8 cellular contexts compared by ENCODE assay signal in genomic region chr19:18440421-18440877, GRCh38.
DNase-seq lines count a peak whose midpoint lies in the region; ATAC-seq lines count a peak whose summit lies in the region.

No MANE protein-coding gene starts in this region.

- peaks cover 4% of the 10 kb centered on the region for H3K9me3 Mint-ChIP-seq in memory B cell

- H3K36me3 Mint-ChIP-seq in memory B cell = peaks cover 4% of the 10 kb centered on the region

- H3K27ac Mint-ChIP-seq in memory B cell = no peak overlapping the region

- H3K27me3 Mint-ChIP-seq in memory B cell = no peaks in the 10 kb centered on the region

- ATAC-seq in memory B cell (ENCODE audit: low read depth) (peak; percentile 26), GM19397 (IDR thresholded peaks at IDR 0.05; ENCODE audit: unreplicated experiment) (no peak), GM18511 (IDR thresholded peaks at IDR 0.05; ENCODE audit: unreplicated experiment) (no peak)

- DNase-seq in DMS114 treated with DMSO at 0.1 percent for 48 hours (lab: John Stamatoyannopoulos, UW; ENCODE audit: unreplicated experiment) (peak; percentile 33), HuH-7 (ENCODE audit: low spot score) (peak; percentile 86), memory B cell (ENCODE audit: low spot score in 2 of 2) (no peak), cerebellar nuclear complex (lab: John Stamatoyannopoulos, UW) (no peak), NCI-H2029 (lab: John Stamatoyannopoulos, UW) (no peak)
- DNase-seq in activated CD4-positive, alpha-beta T cell treated with anti-CD3 and anti-CD28 coated beads, Interleukin-2, amount 50 U/mL, for 1 hour = peak; percentile 38

- H3K4me3 Mint-ChIP-seq in memory B cell = no peak overlapping the region

- peaks cover 27% of the 10 kb centered on the region for H3K4me1 Mint-ChIP-seq in memory B cell

Comparison
In these comparisons a context has a peak if more than half of its experiments do, and no peak if none do; other contexts are left out.
1. DNase-seq: peak in DMS114 treated with DMSO at 0.1 percent for 48 hours (single experiment), HuH-7 (single experiment) and activated CD4-positive, alpha-beta T cell treated with anti-CD3 and anti-CD28 coated beads, Interleukin-2, amount 50 U/mL, for 1 hour (single experiment); none in memory B cell (0 of 2), cerebellar nuclear complex (0 of 2) and NCI-H2029 (single experiment).